8 cellular contexts compared by ENCODE assay signal in the genomic region with DNA sequence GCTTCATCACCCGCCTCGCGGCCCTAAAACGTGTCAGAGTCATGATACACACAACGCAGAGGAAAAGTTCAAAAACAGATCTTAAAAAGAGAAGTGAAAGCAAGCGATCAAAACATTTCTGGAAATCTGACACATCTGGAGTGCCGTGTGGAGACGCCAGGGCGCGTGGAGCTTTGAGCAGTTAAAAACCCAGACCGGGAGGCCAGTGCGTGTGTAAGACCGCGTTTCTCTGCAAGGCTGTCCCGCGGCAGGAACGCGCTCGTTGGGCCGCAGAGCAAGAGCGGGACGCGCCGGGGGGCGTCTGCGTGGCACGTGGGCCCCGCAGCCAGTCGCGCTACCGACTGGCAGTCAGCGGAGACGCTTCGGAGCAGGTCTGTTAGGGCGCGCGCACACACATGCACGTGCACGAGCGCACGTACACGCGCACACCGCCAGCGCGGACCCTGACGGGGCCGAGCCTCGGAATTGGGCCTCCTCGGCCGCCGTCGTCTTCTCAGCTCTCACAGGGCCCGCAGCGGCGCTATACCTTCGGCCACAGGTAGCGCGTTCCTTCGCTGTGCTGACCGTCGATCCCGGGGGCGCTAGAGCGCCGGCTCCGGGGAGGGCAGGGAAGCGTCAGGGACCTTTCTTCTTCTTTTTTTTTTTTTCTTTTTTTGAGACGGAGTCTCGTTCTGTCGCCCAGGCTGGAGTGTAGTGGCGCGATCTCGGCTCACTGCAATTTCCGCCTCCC. TPM values are rescaled to one million over a fixed set of nuclear protein-coding genes. Genes with fewer than 3 reads are reported as not detected.
DNase-seq lines count a peak whose midpoint lies in the region; ATAC-seq and TF ChIP-seq lines count a peak whose summit lies in the region.

No MANE protein-coding gene starts in this region.

- 2% methylated on average over 65 of the region's 75 CpGs for WGBS in hepatocyte (ENCODE audit: low lambda C conversion rate, missing lambda C conversion rate)

- no peaks in the 10 kb centered on the region for H3K79me2 ChIP-seq in hepatocyte

- H3K36me3 ChIP-seq in hepatocyte (replicated peaks; ENCODE audit: insufficient read depth, low read depth) (no peaks in the 10 kb centered on the region), WERI-Rb-1 (no peaks in the 10 kb centered on the region)

- H2AFZ ChIP-seq in hepatocyte, result peak overlapping the region; percentile 94

- DNase-seq in NCI-H1436 treated with DMSO at 0.1 percent for 48 hours (lab: John Stamatoyannopoulos, UW), result peak; percentile 29
- DNase-seq in T-helper 9 cell, result peak; percentile 83
- DNase-seq in astrocyte of the hippocampus (ENCODE audit: low read depth, low spot score), result peak; percentile 96
- peak; percentile 96 for DNase-seq in hepatocyte (ENCODE audit: low spot score)
- DNase-seq in renal cortical epithelial cell (ENCODE audit: low read depth), result peak; percentile 74
- DNase-seq in WERI-Rb-1, result no peak

- H3K27me3 ChIP-seq in hepatocyte (no peaks in the 10 kb centered on the region), WERI-Rb-1 (ENCODE audit: insufficient read depth, low read depth, severe bottlenecking) (no peaks in the 10 kb centered on the region)

- peak overlapping the region; percentile 81 for H3K4me2 ChIP-seq in hepatocyte

- H3K27ac ChIP-seq in hepatocyte (peak overlapping the region; percentile 74), WERI-Rb-1 (no peak overlapping the region)

- H3K9me2 ChIP-seq in hepatocyte (replicated peaks; ENCODE audit: insufficient read depth), result no peaks in the 10 kb centered on the region

- H3K4me3 ChIP-seq in hepatocyte (peak overlapping the region; percentile 68), WERI-Rb-1 (ENCODE audit: low read depth, low read length) (no peak overlapping the region)

- TF ChIP-seq CTCF in GM12874 (IDR thresholded peaks at IDR 0.05; ENCODE audit: insufficient read depth, low read depth, low read length) (peak; percentile 55), hepatocyte (IDR thresholded peaks at IDR 0.05; ENCODE audit: poor library complexity) (peak; percentile 62), WERI-Rb-1 (IDR thresholded peaks at IDR 0.05; ENCODE audit: low read depth, low read length) (no peak)

- peak; percentile 79 for ATAC-seq in HG02763 (IDR thresholded peaks at IDR 0.05; ENCODE audit: unreplicated experiment)

- no peaks in the 10 kb centered on the region for H4K20me1 ChIP-seq in hepatocyte (ENCODE audit: insufficient read depth, poor library complexity, severe bottlenecking)

- H3K9me3 ChIP-seq in hepatocyte (ENCODE audit: low read depth) (no peaks in the 10 kb centered on the region), WERI-Rb-1 (ENCODE audit: severe bottlenecking) (no peaks in the 10 kb centered on the region)

- H3K4me1 ChIP-seq in hepatocyte (ENCODE audit: insufficient read depth), result peaks cover 2% of the 10 kb centered on the region

RNA-seq across cellular contexts. Expression of a gene that starts 35.8 kb away (rescaled TPM):
- 34.0 and 37.2 TPM in 2 replicates for total RNA-seq in hepatocyte
- 30.9 and 31.9 TPM in 2 replicates for polyA plus RNA-seq in hepatocyte
- 61.8 and 75.8 TPM in 2 replicates for total RNA-seq in renal cortical epithelial cell
